Comparison of ENCODE assay signal across 7 cellular contexts in the genomic region with DNA sequence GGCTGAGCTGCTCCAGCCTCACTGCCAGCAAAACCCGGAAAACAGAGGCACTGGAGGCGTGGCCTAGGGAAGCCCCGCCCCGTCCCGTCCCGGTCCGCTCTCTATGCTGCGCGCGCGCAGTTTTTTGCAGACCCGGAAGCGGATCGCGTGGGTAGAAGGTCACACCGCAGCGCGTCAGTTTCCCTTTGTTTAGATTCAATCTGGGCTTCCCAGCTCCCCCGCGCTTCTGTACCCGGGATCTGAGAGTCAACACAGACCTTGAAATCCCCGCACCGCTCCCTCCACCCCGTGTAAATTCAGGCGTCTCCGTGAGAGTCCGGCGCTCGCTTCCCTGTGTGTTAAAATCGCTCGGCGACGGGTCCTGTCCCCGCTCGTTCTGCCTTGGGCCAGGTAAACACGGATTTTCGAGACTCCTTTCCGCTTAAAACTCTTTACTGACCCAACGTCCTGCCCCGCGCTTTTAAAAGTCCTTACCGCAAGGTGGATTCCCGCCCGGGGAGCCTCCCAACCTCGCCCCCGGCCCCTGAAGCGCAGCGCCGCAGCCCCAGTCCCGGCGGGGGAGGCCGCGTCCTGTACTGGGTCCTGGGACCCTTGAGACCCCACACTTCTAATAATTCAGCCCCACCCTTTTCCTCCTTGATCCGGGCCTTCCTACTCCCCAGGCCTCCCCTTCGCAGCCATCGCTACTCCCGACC. TPM values are rescaled to one million over a fixed set of nuclear protein-coding genes. Genes with fewer than 3 reads are reported as not detected.
DNase-seq lines count a peak whose midpoint lies in the region; ATAC-seq lines count a peak whose summit lies in the region.

Gene ZNF610 (plus strand): TSS at position 127 of the 695 bp plus-strand sequence. CDS start 12,930 bp downstream, outside the sequence.

- peak within 1 kb of the TSS; percentile 91 to 96 for H3K9ac ChIP-seq in stomach smooth muscle (ENCODE audit: low read length in 2 of 2)

- peaks cover 62% of the 10 kb centered on the region for H3K9me3 Mint-ChIP-seq in activated naive CD4-positive, alpha-beta T cell treated with anti-CD3 and anti-CD28 coated beads, Interleukin-2, amount 10 ng/mL, durations not matched to agents 7 days and 5 days

- CTCF ChIA-PET in activated naive CD4-positive, alpha-beta T cell treated with anti-CD3 and anti-CD28 coated beads, Interleukin-2, amount 10 ng/mL, durations not matched to agents 7 days and 5 days (lab: Charles Lee), result no interaction called here

- H3K4me3 ChIP-seq in SJSA1, result peak within 1 kb of the TSS; percentile 53
- H3K4me3 ChIP-seq in stomach smooth muscle (ENCODE audit: low read length in 2 of 2), result peak within 1 kb of the TSS; percentile 92 to 93

- H3K36me3 ChIP-seq in SJSA1, result no peaks in the 10 kb centered on the region
- peaks cover 0 to 2% of the 10 kb centered on the region in 2 donors for H3K36me3 ChIP-seq in stomach smooth muscle (ENCODE audit: control insufficient read depth in 2 of 2, insufficient read depth in 2 of 2, low read length in 2 of 2)

- peak within 1 kb of the TSS; percentile 95 for H3K4me3 Mint-ChIP-seq in activated naive CD4-positive, alpha-beta T cell treated with anti-CD3 and anti-CD28 coated beads, Interleukin-2, amount 10 ng/mL, durations not matched to agents 7 days and 5 days

- H3K27me3 ChIP-seq in SJSA1 (replicated peaks) (no peaks in the 10 kb centered on the region), stomach smooth muscle (ENCODE audit: control insufficient read depth in 1 of 2, insufficient read depth in 2 of 2, low read length in 2 of 2) (no peaks in the 10 kb centered on the region)

- H3K36me3 Mint-ChIP-seq in activated naive CD4-positive, alpha-beta T cell treated with anti-CD3 and anti-CD28 coated beads, Interleukin-2, amount 10 ng/mL, durations not matched to agents 7 days and 5 days, result peaks cover 26% of the 10 kb centered on the region

- peaks cover 15% of the 10 kb centered on the region for H3K9me3 ChIP-seq in SJSA1 (replicated peaks)
- peaks cover 14 to 28% of the 10 kb centered on the region in 2 donors for H3K9me3 ChIP-seq in stomach smooth muscle (ENCODE audit: control insufficient read depth in 2 of 2, low read length in 2 of 2)

- peaks cover 5% of the 10 kb centered on the region; the same call in 1 of the 2 replicates for H3K4me1 ChIP-seq in SJSA1 (replicated peaks)
- H3K4me1 ChIP-seq in stomach smooth muscle (ENCODE audit: control insufficient read depth, insufficient read depth, low read length), result peaks cover 7% of the 10 kb centered on the region

- peaks cover 16% of the 10 kb centered on the region for H3K4me1 Mint-ChIP-seq in activated naive CD4-positive, alpha-beta T cell treated with anti-CD3 and anti-CD28 coated beads, Interleukin-2, amount 10 ng/mL, durations not matched to agents 7 days and 5 days

- peak; percentile 54 for ATAC-seq in GM18868 (IDR thresholded peaks at IDR 0.05; ENCODE audit: unreplicated experiment)

- H3K27ac Mint-ChIP-seq in activated naive CD4-positive, alpha-beta T cell treated with anti-CD3 and anti-CD28 coated beads, Interleukin-2, amount 10 ng/mL, durations not matched to agents 7 days and 5 days, result peak within 1 kb of the TSS; percentile 96

- peaks cover 3% of the 10 kb centered on the region for H3K27me3 Mint-ChIP-seq in activated naive CD4-positive, alpha-beta T cell treated with anti-CD3 and anti-CD28 coated beads, Interleukin-2, amount 10 ng/mL, durations not matched to agents 7 days and 5 days

- DNase-seq in HuH-7.5 (ENCODE audit: low spot score) (peak; percentile 64), SJSA1 (ENCODE audit: low read depth in 1 of 2, low spot score in 2 of 2) (peak; percentile 77 to 80), glomerular visceral epithelial cell (ENCODE audit: extremely low spot score) (peak; percentile 5), non-pigmented ciliary epithelial cell (ENCODE audit: low read depth) (peak; percentile 61)
- peak; percentile 93 for DNase-seq in activated naive CD4-positive, alpha-beta T cell treated with anti-CD3 and anti-CD28 coated beads, Interleukin-2, amount 10 ng/mL, durations not matched to agents 7 days and 5 days

- H3K27ac ChIP-seq in SJSA1, result peak within 1 kb of the TSS; percentile 63
- peak within 1 kb of the TSS; percentile 87 for H3K27ac ChIP-seq in stomach smooth muscle (ENCODE audit: low read length)

RNA-seq across cellular contexts. Expression of gene ZNF610, which starts in this region (rescaled TPM):
- 1.6 and 2.5 TPM in 2 replicates for total RNA-seq in SJSA1 (2014; rRNA removed; shearing (Covaris generic))

Comparison
In these comparisons a context has a peak if more than half of its experiments do, and no peak if none do; other contexts are left out.
1. Peak in every context shown above with its lines: DNase-seq, ATAC-seq, H3K4me3 ChIP-seq and H3K27ac ChIP-seq.
2. DNase-seq: peak in every context shown above with its lines; median percentile 93 in activated naive CD4-positive, alpha-beta T cell treated with anti-CD3 and anti-CD28 coated beads, Interleukin-2, amount 10 ng/mL, durations not matched to agents 7 days and 5 days; 78 in SJSA1; 64 in HuH-7.5; 61 in non-pigmented ciliary epithelial cell; 5 in glomerular visceral epithelial cell.